9 cellular contexts compared by ENCODE assay signal in genomic region chr17:81722184-81723120, GRCh38. TPM values are rescaled to one million over a fixed set of nuclear protein-coding genes. Genes with fewer than 3 reads are reported as not detected.
DNase-seq lines count a peak whose midpoint lies in the region; ATAC-seq and TF ChIP-seq lines count a peak whose summit lies in the region.
"Had no signal": no experiment of that assay in that cellular context is flagged by ENCODE, and none has a peak within 500 bp of the region (broad histone marks: within the 10 kb centered on the region; RNA-seq: fewer than 3 reads in every experiment).

No MANE protein-coding gene starts in this region.

- peak; percentile 21 for DNase-seq in DMS153 (lab: John Stamatoyannopoulos, UW)
- DNase-seq in DMS153 treated with DMSO at 0.1 percent for 48 hours (lab: John Stamatoyannopoulos, UW; ENCODE audit: unreplicated experiment), result no peak
- no peak for DNase-seq in Panc1 (ENCODE audit: low read depth, low spot score)
- DNase-seq in fibroblast of pulmonary artery (ENCODE audit: low read depth), result peak; percentile 14
- no peak for DNase-seq in sciatic nerve (ENCODE audit: low spot score)
- no peak for DNase-seq in activated T-cell treated with anti-CD3 and anti-CD28 coated beads, Interleukin-2, amount 50 U/mL, for 1 hour
- DNase-seq: naive B cell had no signal

- no peaks in the 10 kb centered on the region for H3K9me3 ChIP-seq in Panc1 (ENCODE audit: control insufficient read depth, insufficient read depth, low read depth, low read length)

- no peak for TF ChIP-seq CTCF in Panc1 (IDR thresholded peaks at IDR 0.05)
- TF ChIP-seq CTCF in fibroblast of pulmonary artery (IDR thresholded peaks at IDR 0.05; ENCODE audit: low read length, missing control alignments), result no peak

- in situ Hi-C loops in Panc1 (cut with HindIII; ENCODE audit: low pct_unique_long_range_greater_than_20kb, low sequenced_read_pairs), result no loop called here

- H3K4me1 ChIP-seq in Panc1 (ENCODE audit: control insufficient read depth, insufficient read depth, low read length), result peaks cover 13% of the 10 kb centered on the region

- CTCF ChIA-PET in Panc1 (lab: Charles Lee), result interaction anchor here (0.6 to 0.7 kb wide), 3 partner anchors 85 to 101 kb away, joined by 3 to 16 read pairs (median 3); no protein-coding TSS in a partner anchor

- H3K4me3 ChIP-seq in Panc1 (ENCODE audit: low read depth in 2 of 2, low read length in 2 of 2) (no peak overlapping the region), fibroblast of pulmonary artery (replicated peaks; ENCODE audit: low read depth, low read length) (no peak overlapping the region)

- BruUV-seq in Panc1 (replicated peaks; lab: Mats Ljungman, UMichigan), result no TSS peak

- intact Hi-C loops in Panc1 (cut with micrococcal nuclease; ENCODE audit: unreplicated experiment), result no loop called here
- intact Hi-C loops in sciatic nerve (cut with DNase I), result no loop called here

- H3K27me3 ChIP-seq in Panc1 (ENCODE audit: control insufficient read depth, insufficient read depth, low read length), result no peaks in the 10 kb centered on the region

- ATAC-seq in Panc1, result peak; percentile 46
- peak; percentile 61 for ATAC-seq in sciatic nerve
- ATAC-seq in GM19452 (IDR thresholded peaks at IDR 0.05; ENCODE audit: unreplicated experiment), result no peak
- no peak for ATAC-seq in GM18517 (IDR thresholded peaks at IDR 0.05; ENCODE audit: unreplicated experiment)

- no peaks in the 10 kb centered on the region for H3K36me3 ChIP-seq in Panc1 (ENCODE audit: control insufficient read depth, insufficient read depth, low read length)

- POLR2A ChIA-PET in Panc1 (lab: Charles Lee), result interaction anchor here (0.6 kb wide), 1 partner anchor 115 kb away, joined by 3 read pairs; no protein-coding TSS in a partner anchor

- H3K27ac ChIP-seq in Panc1 (ENCODE audit: low read length), result no peak overlapping the region

RNA-seq across cellular contexts. Expression of gene SLC25A10, which starts 10.4 kb away (rescaled TPM):
- total RNA-seq in Panc1 (2021; ENCODE audit: unreplicated experiment) (81.2 TPM), sciatic nerve (23.0 TPM)
- 87.0 TPM for polyA plus RNA-seq in Panc1 (2012; ENCODE audit: insufficient read length)

RNA-seq across cellular contexts. Expression of gene MRPL12, which starts 19.3 kb away (rescaled TPM):
- total RNA-seq in Panc1 (2021; ENCODE audit: unreplicated experiment) (157 TPM), sciatic nerve (23.6 TPM)
- polyA plus RNA-seq in Panc1 (2012; ENCODE audit: insufficient read length), result 199 TPM

RNA-seq across cellular contexts. Expression of gene HGS, which starts 38.6 kb away (rescaled TPM):
- total RNA-seq in Panc1 (2021; ENCODE audit: unreplicated experiment), result 240 TPM
- 264 TPM for polyA plus RNA-seq in Panc1 (2012; ENCODE audit: insufficient read length)
- total RNA-seq in sciatic nerve, result 79.8 TPM

RNA-seq across cellular contexts. Expression of gene ARL16, which starts 38.9 kb away (rescaled TPM):
- total RNA-seq in Panc1 (2021; ENCODE audit: unreplicated experiment) (52.7 TPM), sciatic nerve (31.8 TPM)
- polyA plus RNA-seq in Panc1 (2012; ENCODE audit: insufficient read length), result 48.7 TPM

RNA-seq across cellular contexts. Expression of gene CCDC137, which starts 55.9 kb away (rescaled TPM):
- total RNA-seq in Panc1 (2021; ENCODE audit: unreplicated experiment) (74.6 TPM), sciatic nerve (10.2 TPM)
- polyA plus RNA-seq in Panc1 (2012; ENCODE audit: insufficient read length), result 88.5 TPM

Comparison
In these comparisons a context has a peak if more than half of its experiments do, and no peak if none do; other contexts are left out.
1. DNase-seq: peak in DMS153 (single experiment) and fibroblast of pulmonary artery (single experiment); none in DMS153 treated with DMSO at 0.1 percent for 48 hours (single experiment), Panc1 (single experiment), sciatic nerve (single experiment) and activated T-cell treated with anti-CD3 and anti-CD28 coated beads, Interleukin-2, amount 50 U/mL, for 1 hour (single experiment).
2. ATAC-seq: peak in Panc1 (single experiment) and sciatic nerve (single experiment); none in GM19452 (single experiment) and GM18517 (single experiment).